Comparison of ENCODE assay signal across 24 cellular contexts in the genomic region with DNA sequence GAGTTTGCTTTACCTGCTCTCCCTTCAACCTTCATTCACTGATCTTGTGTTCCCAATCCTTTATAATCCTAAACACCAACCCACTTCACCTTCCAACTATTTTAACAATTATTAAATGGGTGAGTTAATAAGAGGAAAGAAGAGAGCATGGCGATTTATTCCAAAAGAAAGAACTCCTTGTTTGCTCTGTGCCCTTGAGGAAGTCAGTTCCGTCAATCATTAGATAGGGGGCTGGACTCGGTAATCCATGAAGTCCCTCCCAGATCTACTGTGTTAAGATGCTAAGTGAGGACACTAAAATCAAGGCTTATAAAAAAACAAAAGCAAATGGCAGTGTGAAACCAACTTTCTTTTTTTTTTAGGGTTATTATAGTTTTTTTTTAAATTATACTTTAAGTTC.
A peak's percentile ranks its signal among the peaks of the same experiment; 100 is the strongest.
DNase-seq lines count a peak whose midpoint lies in the region; ATAC-seq and TF ChIP-seq lines count a peak whose summit lies in the region.
"Had no signal": no experiment of that assay in that cellular context is flagged by ENCODE, and none has a peak within 500 bp of the region (broad histone marks: within the 10 kb centered on the region; RNA-seq: fewer than 3 reads in every experiment).

No MANE protein-coding gene starts in this region.

- no peaks in the 10 kb centered on the region for H3K36me3 Mint-ChIP-seq in Calu3 (ENCODE audit: insufficient read depth, unreplicated experiment)
- no peaks in the 10 kb centered on the region for H3K36me3 Mint-ChIP-seq in immature natural killer cell

- H3K4me3 Mint-ChIP-seq in Calu3 (ENCODE audit: low read depth, unreplicated experiment), result no peak overlapping the region
- H3K4me3 Mint-ChIP-seq in immature natural killer cell, result no peak overlapping the region
- H3K4me3 Mint-ChIP-seq: CD4-positive, alpha-beta T cell had no signal

- intact Hi-C loops in Calu3 (cut with micrococcal nuclease; ENCODE audit: unreplicated experiment) (no loop called here), body of pancreas (cut with DNase I) (no loop called here), sigmoid colon (cut with DNase I) (no loop called here)

- H3K4me1 Mint-ChIP-seq in Calu3 (ENCODE audit: low read depth, unreplicated experiment), result peaks cover 15% of the 10 kb centered on the region
- H3K4me1 Mint-ChIP-seq in immature natural killer cell, result no peaks in the 10 kb centered on the region

- no peaks in the 10 kb centered on the region for H3K36me3 ChIP-seq in body of pancreas (replicated peaks in 1 of 2; ENCODE audit: insufficient read depth in 1 of 2, low read depth in 2 of 2)
- no peaks in the 10 kb centered on the region for H3K36me3 ChIP-seq in kidney epithelial cell (ENCODE audit: control insufficient read depth, insufficient read depth, low read length)
- H3K36me3 ChIP-seq in sigmoid colon, result no peaks in the 10 kb centered on the region
- H3K36me3 ChIP-seq: BLaER1 treated with 17β-estradiol and CSF1 and Interleukin-3, amounts not matched to agents 10 nM and 100 nM; SJCRH30 had no signal

- TF ChIP-seq POLR2A in body of pancreas (IDR thresholded peaks at IDR 0.05), result no peak
- no peak for TF ChIP-seq POLR2A in sigmoid colon (IDR thresholded peaks at IDR 0.05)

- TF ChIP-seq EP300 in sigmoid colon (IDR thresholded peaks at IDR 0.05), result no peak

- H3K27ac Mint-ChIP-seq in Calu3 (ENCODE audit: unreplicated experiment) (no peak overlapping the region), immature natural killer cell (no peak overlapping the region)
- H3K27ac Mint-ChIP-seq: CD4-positive, alpha-beta T cell had no signal

- TF ChIP-seq CTCF in Calu3 (IDR thresholded peaks at IDR 0.05; ENCODE audit: unreplicated experiment), result no peak
- no peak for TF ChIP-seq CTCF in body of pancreas (IDR thresholded peaks at IDR 0.05)
- no peak for TF ChIP-seq CTCF in kidney epithelial cell (IDR thresholded peaks at IDR 0.05; ENCODE audit: insufficient read depth, low read length, poor library complexity, severe bottlenecking)
- no peak for TF ChIP-seq CTCF in sigmoid colon (IDR thresholded peaks at IDR 0.05)

- ATAC-seq in body of pancreas, result peak; percentile 75
- ATAC-seq in HG03342 (IDR thresholded peaks at IDR 0.05; ENCODE audit: unreplicated experiment), result no peak
- ATAC-seq: GM12878, Right ventricle myocardium inferior had no signal

- H3K27me3 ChIP-seq in body of pancreas (no peaks in the 10 kb centered on the region), kidney epithelial cell (ENCODE audit: control insufficient read depth, insufficient read depth, low read length) (no peaks in the 10 kb centered on the region), sigmoid colon (no peaks in the 10 kb centered on the region)
- H3K27me3 ChIP-seq: BLaER1 treated with 17β-estradiol and CSF1 and Interleukin-3, amounts not matched to agents 10 nM and 100 nM; SJCRH30 had no signal

- BruUV-seq in Calu3 (replicated peaks; lab: Mats Ljungman, UMichigan), result no TSS peak

- H3K9me3 Mint-ChIP-seq in Calu3 (ENCODE audit: low read depth, unreplicated experiment), result no peaks in the 10 kb centered on the region
- H3K9me3 Mint-ChIP-seq in immature natural killer cell, result peaks cover 0 to 5% (median 1%) of the 10 kb centered on the region in 6 donors
- H3K9me3 Mint-ChIP-seq: CD4-positive, alpha-beta T cell had no signal

- H3K27ac ChIP-seq in body of pancreas, result no peak overlapping the region
- H3K27ac ChIP-seq in sigmoid colon, result no peak overlapping the region
- H3K27ac ChIP-seq: BLaER1 treated with 17β-estradiol and CSF1 and Interleukin-3, amounts not matched to agents 10 nM and 100 nM; PC-9; SJCRH30 had no signal

- no peaks in the 10 kb centered on the region for H3K4me1 ChIP-seq in body of pancreas
- H3K4me1 ChIP-seq in sigmoid colon, result no peaks in the 10 kb centered on the region
- H3K4me1 ChIP-seq: BLaER1 treated with 17β-estradiol and CSF1 and Interleukin-3, amounts not matched to agents 10 nM and 100 nM had no signal

- H3K9me3 ChIP-seq in body of pancreas (no peaks in the 10 kb centered on the region), sigmoid colon (no peaks in the 10 kb centered on the region)
- H3K9me3 ChIP-seq: BLaER1 treated with 17β-estradiol and CSF1 and Interleukin-3, amounts not matched to agents 10 nM and 100 nM; SJCRH30 had no signal

- CTCF ChIA-PET in Calu3 (lab: Charles Lee), result no interaction called here

- no peak overlapping the region for H3K4me3 ChIP-seq in body of pancreas
- no peak overlapping the region for H3K4me3 ChIP-seq in kidney epithelial cell (ENCODE audit: low read depth, low read length)
- no peak overlapping the region for H3K4me3 ChIP-seq in sigmoid colon
- H3K4me3 ChIP-seq: BLaER1 treated with 17β-estradiol and CSF1 and Interleukin-3, amounts not matched to agents 10 nM and 100 nM; GM12878; PC-9; SJCRH30 had no signal

- 28 to 34% methylated on average over 3 of the region's 3 CpGs for WGBS in body of pancreas, 2 donors
- WGBS in sigmoid colon, 2 donors, result 87 to 90% methylated on average over 3 of the region's 3 CpGs

- DNase-seq in Calu3 (peak; percentile 34), body of pancreas (peak in 2 of 4 donors; percentile 9 to 25), kidney epithelial cell (ENCODE audit: low read depth) (peak; percentile 5), renal cortical epithelial cell (ENCODE audit: low read depth) (peak; percentile 53), sigmoid colon (no peak), immature natural killer cell (no peak)
- DNase-seq: AML-193; CD4-positive, alpha-beta T cell; COR-L47; DMS 273 treated with DMSO at 0.1 percent for 48 hours; DMS79; EL; GDM1; KBM-7; NCI-H2029; NCI-H446 treated with DMSO at 0.1 percent for 48 hours; NCI-H526; NCI-H82; PC-9; SJCRH30 had no signal

- no peaks in the 10 kb centered on the region for H3K27me3 Mint-ChIP-seq in Calu3 (ENCODE audit: unreplicated experiment)
- H3K27me3 Mint-ChIP-seq in immature natural killer cell (ENCODE audit: low read depth in 3 of 3), result no peaks in the 10 kb centered on the region
- H3K27me3 Mint-ChIP-seq: CD4-positive, alpha-beta T cell had no signal

Comparison
In these comparisons a context has a peak if more than half of its experiments do, and no peak if none do; other contexts are left out.
1. DNase-seq: peak in Calu3 (single experiment), kidney epithelial cell (single experiment) and renal cortical epithelial cell (single experiment); none in sigmoid colon (single experiment) and immature natural killer cell (0 of 3).